ENCODE assay signal across 37 cellular contexts in genomic region chr2:96185516-96185915, GRCh38. TPM values are rescaled to one million over a fixed set of nuclear protein-coding genes. Genes with fewer than 3 reads are reported as not detected.
"Had no signal": no experiment of that assay in that cellular context is flagged by ENCODE, and none has a peak within 500 bp of the region (broad histone marks: within the 10 kb centered on the region; RNA-seq: fewer than 3 reads in every experiment).

No MANE protein-coding gene starts in this region.

- H3K27me3 ChIP-seq: brain microvascular endothelial cell, pancreas, right atrium auricular region, testis, transverse colon, uterus had no signal

- H3K9me3 Mint-ChIP-seq: activated CD4-positive, alpha-beta memory T cell treated with anti-CD3 and anti-CD28 coated beads, Interleukin-2, amount 10 ng/mL, durations not matched to agents 7 days and 5 days; activated CD4-positive, alpha-beta T cell treated with anti-CD3 and anti-CD28 coated beads, Interleukin-2, amount 10 ng/mL, durations not matched to agents 7 days and 5 days; activated naive CD4-positive, alpha-beta T cell treated with anti-CD3 and anti-CD28 coated beads for 36 hours; activated naive CD8-positive, alpha-beta T cell treated with anti-CD3 and anti-CD28 coated beads, Interleukin-2, amount 10 ng/mL, durations not matched to agents 7 days and 5 days; immature natural killer cell; T-helper 2 cell treated with Interferon-gamma antibody and Interleukin-4, amounts not matched to agents 5 μg/mL and 100 μg/mL, for 36 hours had no signal

- H3K4me3 Mint-ChIP-seq: activated CD4-positive, alpha-beta memory T cell treated with anti-CD3 and anti-CD28 coated beads, Interleukin-2, amount 10 ng/mL, durations not matched to agents 7 days and 5 days; activated CD4-positive, alpha-beta T cell treated with anti-CD3 and anti-CD28 coated beads, Interleukin-2, amount 10 ng/mL, durations not matched to agents 7 days and 5 days; activated naive CD4-positive, alpha-beta T cell treated with anti-CD3 and anti-CD28 coated beads for 36 hours; activated naive CD8-positive, alpha-beta T cell treated with anti-CD3 and anti-CD28 coated beads, Interleukin-2, amount 10 ng/mL, durations not matched to agents 7 days and 5 days; immature natural killer cell; T-helper 2 cell treated with Interferon-gamma antibody and Interleukin-4, amounts not matched to agents 5 μg/mL and 100 μg/mL, for 36 hours had no signal

- DNase-seq: activated CD4-positive, alpha-beta memory T cell treated with anti-CD3 and anti-CD28 coated beads, Interleukin-2, amount 10 ng/mL, durations not matched to agents 7 days and 5 days; activated CD4-positive, alpha-beta T cell treated with anti-CD3 and anti-CD28 coated beads, Interleukin-2, amount 10 ng/mL, durations not matched to agents 7 days and 5 days; activated CD8-positive, alpha-beta memory T cell treated with anti-CD3 and anti-CD28 coated beads, Interleukin-2, amount 50 U/mL, for 48 hours; activated effector memory CD4-positive, alpha-beta T cell treated with Interleukin-2 at 50 U/mL for 16 hours; activated naive CD4-positive, alpha-beta T cell treated with anti-CD3 and anti-CD28 coated beads for 36 hours; activated naive CD8-positive, alpha-beta T cell treated with anti-CD3 and anti-CD28 coated beads, Interleukin-2, amount 10 ng/mL, durations not matched to agents 7 days and 5 days; activated T-cell treated with anti-CD3 and anti-CD28 coated beads, Interleukin-2, amount 50 U/mL, for 48 hours; amniotic stem cell; brain microvascular endothelial cell; cortex of kidney; head of caudate nucleus; hypothalamus; immature natural killer cell; kidney; left colon; nucleus accumbens; pancreas; stimulated activated CD4-positive, alpha-beta T cell treated with anti-CD3 and anti-CD28 coated beads, Interleukin-1b, Interleukin-23, amount 100 ng/mL, for 48 hours; stimulated activated CD4-positive, alpha-beta T cell treated with anti-CD3 and anti-CD28 coated beads, Interleukin-4, amount 100 ng/mL, for 4 hours; stimulated activated CD8-positive, alpha-beta memory T cell treated with anti-CD3 and anti-CD28 coated beads, Interleukin-4, amount 100 ng/mL, for 48 hours; stimulated activated naive CD4-positive, alpha-beta T cell; T-helper 1 cell; testis; transverse colon; uterus; WERI-Rb-1 had no signal

- H3K27ac Mint-ChIP-seq: activated naive CD8-positive, alpha-beta T cell treated with anti-CD3 and anti-CD28 coated beads, Interleukin-2, amount 10 ng/mL, durations not matched to agents 7 days and 5 days; T-helper 2 cell treated with Interferon-gamma antibody and Interleukin-4, amounts not matched to agents 5 μg/mL and 100 μg/mL, for 36 hours had no signal

- ATAC-seq: activated CD4-positive, CD25-positive, alpha-beta regulatory T cell treated with anti-CD3 and anti-CD28 coated beads, Interleukin-2, amount 50 U/mL, for 24 hours; left colon; pancreas had no signal

- H3K4me2 ChIP-seq: smooth muscle cell had no signal

- H3K27ac ChIP-seq: brain microvascular endothelial cell, pancreas, testis, transverse colon, uterus had no signal

- H3K4me3 ChIP-seq: pancreas, right atrium auricular region, smooth muscle cell, testis, transverse colon, uterus had no signal

- H3K9me3 ChIP-seq: pancreas, right atrium auricular region, testis, transverse colon, uterus had no signal

- H3K4me1 ChIP-seq: pancreas, uterus had no signal

- H3K27me3 Mint-ChIP-seq: activated CD4-positive, alpha-beta memory T cell treated with anti-CD3 and anti-CD28 coated beads, Interleukin-2, amount 10 ng/mL, durations not matched to agents 7 days and 5 days; activated CD4-positive, alpha-beta T cell treated with anti-CD3 and anti-CD28 coated beads, Interleukin-2, amount 10 ng/mL, durations not matched to agents 7 days and 5 days; activated naive CD8-positive, alpha-beta T cell treated with anti-CD3 and anti-CD28 coated beads, Interleukin-2, amount 10 ng/mL, durations not matched to agents 7 days and 5 days had no signal

- H3K36me3 ChIP-seq: uterus had no signal

RNA-seq across cellular contexts. Expression of gene ASTL, which starts 47.2 kb away (rescaled TPM):
- total RNA-seq: astrocyte, cardiac septum, chondrocyte, endothelial cell of umbilical vein, fibroblast of lung, fibroblast of villous mesenchyme, kidney, pancreas, pulmonary artery endothelial cell, right atrium auricular region, uterus had no signal
